Comparison of ENCODE assay signal across 24 cellular contexts in genomic region chr1:42910985-42911384, GRCh38.
"Had no signal": no experiment of that assay in that cellular context is flagged by ENCODE, and none has a peak within 500 bp of the region (broad histone marks: within the 10 kb centered on the region; RNA-seq: fewer than 3 reads in every experiment).

No MANE protein-coding gene starts in this region.

- H3K27ac ChIP-seq: left ventricle myocardium inferior, pancreas, prostate gland, skin epidermis, suprapubic skin, thoracic aorta, tibial artery, upper lobe of right lung had no signal

- H3K4me3 ChIP-seq: left ventricle myocardium inferior, lung, mucosa of descending colon, pancreas, prostate gland, skin epidermis, suprapubic skin, thoracic aorta, tibial artery, upper lobe of right lung had no signal

- DNase-seq: hippocampal formation; kidney; left colon; left ventricle myocardium inferior; midbrain; mucosa of descending colon; naive thymus-derived CD4-positive, alpha-beta T cell; nucleus accumbens; pancreas; posterior cingulate gyrus; retina; right cardiac atrium; stimulated activated CD4-positive, alpha-beta T cell treated with anti-CD3 and anti-CD28 coated beads, Interleukin-12 subunit alpha, Interleukin-12 subunit beta, amount 100 ng/mL, for 4 hours; stimulated activated CD4-positive, alpha-beta T cell treated with anti-CD3 and anti-CD28 coated beads, Interleukin-15, amount 100 ng/mL, for 24 hours; stimulated activated CD4-positive, alpha-beta T cell treated with anti-CD3 and anti-CD28 coated beads, Interleukin-4, amount 100 ng/mL, for 24 hours; stimulated activated naive CD4-positive, alpha-beta T cell; tibial artery; trophoblast cell; upper lobe of right lung had no signal

- H3K9me3 ChIP-seq: mucosa of descending colon, pancreas, prostate gland, suprapubic skin, thoracic aorta, upper lobe of right lung had no signal

- H3K27me3 ChIP-seq: pancreas, suprapubic skin, tibial artery, upper lobe of right lung had no signal

- H3K36me3 ChIP-seq: left ventricle myocardium inferior, pancreas, prostate gland, suprapubic skin, thoracic aorta, tibial artery, upper lobe of right lung had no signal

- H3K4me1 ChIP-seq: left ventricle myocardium inferior, pancreas, prostate gland, suprapubic skin, tibial artery, upper lobe of right lung had no signal
